In the genomic region with DNA sequence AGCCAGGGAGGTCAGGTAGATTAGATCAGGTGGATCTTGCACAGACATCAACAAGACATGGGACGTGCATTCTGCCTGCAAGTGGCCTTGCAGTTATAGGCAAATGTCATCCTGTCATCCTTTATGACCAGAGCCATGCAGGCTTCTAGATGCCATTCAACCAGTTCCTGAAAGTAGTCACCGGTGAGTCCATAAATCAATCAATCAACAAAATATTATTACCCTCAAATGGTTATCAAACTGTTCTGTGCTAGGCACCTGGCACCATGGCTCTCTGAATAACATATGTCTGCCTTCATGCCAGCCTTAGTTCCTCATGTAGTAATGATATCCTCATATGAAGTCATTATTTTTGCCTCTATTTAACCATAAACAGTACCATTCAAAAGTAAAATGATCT, we compare ENCODE assay signal across 9 cellular contexts.
A peak's percentile ranks its signal among the peaks of the same experiment; 100 is the strongest.
DNase-seq lines count a peak whose midpoint lies in the region; ATAC-seq and TF ChIP-seq lines count a peak whose summit lies in the region.
"Had no signal": no experiment of that assay in that cellular context is flagged by ENCODE, and none has a peak within 500 bp of the region (broad histone marks: within the 10 kb centered on the region; RNA-seq: fewer than 3 reads in every experiment).

No MANE protein-coding gene starts in this region.

- peaks cover 1% of the 10 kb centered on the region for H3K36me3 Mint-ChIP-seq in activated naive CD4-positive, alpha-beta T cell treated with anti-CD3 and anti-CD28 coated beads for 36 hours (ENCODE audit: low read depth)

- CTCF ChIA-PET in activated naive CD4-positive, alpha-beta T cell treated with anti-CD3 and anti-CD28 coated beads for 36 hours (lab: Charles Lee): no interaction called here

- ATAC-seq in lung (ENCODE audit: insufficient read depth, low FRiP score): no peak

- peaks cover 65% of the 10 kb centered on the region for H3K4me1 Mint-ChIP-seq in activated naive CD4-positive, alpha-beta T cell treated with anti-CD3 and anti-CD28 coated beads for 36 hours (ENCODE audit: low read depth)

- H3K27me3 Mint-ChIP-seq in activated naive CD4-positive, alpha-beta T cell treated with anti-CD3 and anti-CD28 coated beads for 36 hours (ENCODE audit: low read depth): no peaks in the 10 kb centered on the region

- no peaks in the 10 kb centered on the region for H3K9me3 Mint-ChIP-seq in activated naive CD4-positive, alpha-beta T cell treated with anti-CD3 and anti-CD28 coated beads for 36 hours

- no peaks in the 10 kb centered on the region for H3K36me3 ChIP-seq in adrenal gland (replicated peaks in 1 of 2)
- no peaks in the 10 kb centered on the region for H3K36me3 ChIP-seq in lung (ENCODE audit: control insufficient read depth in 2 of 2, insufficient read depth in 2 of 2, low read length in 2 of 2)
- no peaks in the 10 kb centered on the region for H3K36me3 ChIP-seq in thyroid gland

- peak overlapping the region; percentile 97 for H3K27ac Mint-ChIP-seq in activated naive CD4-positive, alpha-beta T cell treated with anti-CD3 and anti-CD28 coated beads for 36 hours

- intact Hi-C loops in activated naive CD4-positive, alpha-beta T cell treated with anti-CD3 and anti-CD28 coated beads for 36 hours (cut with micrococcal nuclease): loop anchor here (2.0 to 10.0 kb wide), 2 partner anchors 257 to 577 kb away; no protein-coding TSS in a partner anchor
- intact Hi-C loops in adrenal gland (cut with DNase I): loop anchor here (10.0 kb wide), 2 partner anchors 257 to 377 kb away; no protein-coding TSS in a partner anchor
- intact Hi-C loops in thyroid gland (cut with DNase I): loop anchor here (10.0 kb wide), 2 partner anchors 257 to 367 kb away; partner anchors contain the start of gene IRF2BP2

- H3K9me3 ChIP-seq in adrenal gland (replicated peaks in 1 of 3): no peaks in the 10 kb centered on the region
- H3K9me3 ChIP-seq in lung (ENCODE audit: control insufficient read depth in 2 of 2, insufficient read depth in 1 of 2, low read length in 1 of 2): no peaks in the 10 kb centered on the region
- no peaks in the 10 kb centered on the region for H3K9me3 ChIP-seq in thyroid gland

- no peak for TF ChIP-seq CTCF in adrenal gland (IDR thresholded peaks at IDR 0.05)
- no peak for TF ChIP-seq CTCF in lung (IDR thresholded peaks at IDR 0.05; ENCODE audit: control extremely low read depth, extremely low read depth)
- no peak for TF ChIP-seq CTCF in thyroid gland (IDR thresholded peaks at IDR 0.05)

- TF ChIP-seq POLR2A in adrenal gland (IDR thresholded peaks at IDR 0.05) (no peak), thyroid gland (IDR thresholded peaks at IDR 0.05) (no peak)

- WGBS in adrenal gland, 4 donors: 40 to 76% (median 55%) methylated on average over 2 of the region's 2 CpGs
- 83 to 87% methylated on average over 2 of the region's 2 CpGs for WGBS in lung, 2 donors
- 93 to 100% methylated on average over 2 of the region's 2 CpGs for WGBS in thyroid gland, 2 donors

- H3K4me1 ChIP-seq in adrenal gland (replicated peaks in 1 of 2): peaks cover 63 to 82% of the 10 kb centered on the region in 2 donors
- H3K4me1 ChIP-seq in lung (ENCODE audit: control insufficient read depth in 2 of 2, insufficient read depth in 2 of 2, low read length in 2 of 2): peaks cover 16 to 32% of the 10 kb centered on the region in 2 donors
- peaks cover 42 to 82% of the 10 kb centered on the region in 2 donors for H3K4me1 ChIP-seq in thyroid gland

- peak overlapping the region; percentile 94 to 99 (median 95) for H3K27ac ChIP-seq in adrenal gland
- peak overlapping the region; percentile 88 to 98 for H3K27ac ChIP-seq in lung (ENCODE audit: low read depth in 1 of 2, low read length in 1 of 2)
- peak overlapping the region; percentile 75 to 90 (median 87) for H3K27ac ChIP-seq in thyroid gland

- DNase-seq in activated naive CD4-positive, alpha-beta T cell treated with anti-CD3 and anti-CD28 coated beads for 36 hours: no peak
- DNase-seq in activated naive CD4-positive, alpha-beta T cell treated with anti-CD3 and anti-CD28 coated beads, Interleukin-2, amount 50 U/mL, for 16 hours: no peak
- DNase-seq in adrenal gland: peak in 1 of 7 donors; percentile 47
- DNase-seq in lung (ENCODE audit: low spot score): no peak
- no peak for DNase-seq in thyroid gland
- DNase-seq in NCI-H82 treated with DMSO at 0.1 percent for 48 hours (lab: John Stamatoyannopoulos, UW; ENCODE audit: unreplicated experiment): no peak
- no peak for DNase-seq in NK-92 (lab: John Stamatoyannopoulos, UW; ENCODE audit: unreplicated experiment)
- no peak for DNase-seq in NCI-H1436 (lab: John Stamatoyannopoulos, UW)
- DNase-seq: SIG-M5 had no signal

- no peak overlapping the region for H3K4me3 Mint-ChIP-seq in activated naive CD4-positive, alpha-beta T cell treated with anti-CD3 and anti-CD28 coated beads for 36 hours

- H3K4me3 ChIP-seq in adrenal gland (no peak overlapping the region), lung (no peak overlapping the region), thyroid gland (replicated peaks in 1 of 3) (no peak overlapping the region)

- H3K27me3 ChIP-seq in adrenal gland (no peaks in the 10 kb centered on the region), lung (ENCODE audit: control insufficient read depth, insufficient read depth) (no peaks in the 10 kb centered on the region), thyroid gland (no peaks in the 10 kb centered on the region)
